ENCODE assay signal across 22 cellular contexts in the genomic region with DNA sequence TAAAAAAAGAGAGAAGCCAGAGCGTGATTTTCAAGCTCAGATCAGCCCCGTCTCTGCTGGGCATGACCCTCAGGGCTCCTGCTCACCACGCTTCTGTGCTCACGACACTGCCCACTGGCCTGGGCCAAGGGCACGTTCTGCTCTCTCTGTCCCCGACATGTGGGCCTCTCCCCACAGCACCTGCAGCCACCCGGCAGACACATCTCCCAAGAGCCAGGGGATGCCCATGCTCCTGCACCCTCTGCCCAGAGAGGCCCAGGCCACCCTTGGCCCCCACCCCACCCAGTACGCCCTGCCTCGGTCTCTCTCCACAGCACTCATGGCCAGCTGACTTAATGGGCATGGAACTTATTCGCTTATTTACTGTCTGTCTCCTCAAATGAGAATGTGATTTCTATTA.
"Had no signal": no experiment of that assay in that cellular context is flagged by ENCODE, and none has a peak within 500 bp of the region (broad histone marks: within the 10 kb centered on the region; RNA-seq: fewer than 3 reads in every experiment).

No MANE protein-coding gene starts in this region.

- FAIRE-seq: frontal cortex, keratinocyte, pancreas had no signal

- H3K36me3 ChIP-seq: pancreas, right lobe of liver, tibial artery had no signal

- DNase-seq: cerebellar nuclear complex; cortex of kidney; effector memory CD8-positive, alpha-beta T cell; hypothalamus; immature natural killer cell; nephron progenitor cell; occipital lobe; pancreas; retina; right lobe of liver; stimulated activated CD4-positive, alpha-beta T cell treated with anti-CD3 and anti-CD28 coated beads, Interleukin-12 subunit alpha, Interleukin-12 subunit beta, amount 100 ng/mL, for 4 hours; stimulated activated CD4-positive, alpha-beta T cell treated with anti-CD3 and anti-CD28 coated beads, Interleukin-1b, Interleukin-23, amount 100 ng/mL, for 48 hours; stimulated activated CD4-positive, alpha-beta T cell treated with anti-CD3 and anti-CD28 coated beads, Interleukin-4, amount 100 ng/mL, for 1 hour; stimulated activated CD8-positive, alpha-beta memory T cell treated with anti-CD3 and anti-CD28 coated beads, Interleukin-4, amount 100 ng/mL, for 48 hours; stimulated activated naive CD4-positive, alpha-beta T cell; substantia nigra; testis; tibial artery had no signal

- H3K4me3 ChIP-seq: lung, pancreas, right lobe of liver, smooth muscle cell, testis, tibial artery had no signal

- ATAC-seq: effector memory CD8-positive, alpha-beta T cell; pancreas; right lobe of liver had no signal

- H3K27ac ChIP-seq: pancreas, right lobe of liver, testis, tibial artery had no signal

- H3K4me1 ChIP-seq: pancreas, right lobe of liver, testis, tibial artery had no signal

- H3K27me3 ChIP-seq: pancreas, right lobe of liver, testis had no signal

- H3K9me3 ChIP-seq: pancreas, right lobe of liver, testis, tibial artery had no signal
